Comparison of ENCODE assay signal across 1 cellular context in the genomic region with DNA sequence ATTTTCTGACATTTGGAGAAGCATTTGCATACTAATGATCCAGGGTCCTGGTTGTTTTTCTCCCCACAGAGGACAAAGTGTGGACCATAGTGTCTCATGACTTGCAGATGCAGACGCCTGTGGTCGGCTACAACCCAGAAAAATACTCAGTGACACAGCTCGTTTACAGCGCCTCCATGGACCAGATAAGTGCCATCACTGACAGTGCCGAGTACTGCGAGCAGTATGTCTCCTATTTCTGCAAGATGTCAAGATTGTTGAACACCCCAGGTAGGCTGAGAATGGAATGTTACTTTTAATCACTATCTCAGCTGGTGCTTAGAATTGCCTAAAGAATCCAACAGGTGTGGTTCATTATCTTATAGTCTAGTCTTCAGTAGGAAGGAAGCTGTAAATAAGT.
TF ChIP-seq lines count a peak whose summit lies in the region.

No MANE protein-coding gene starts in this region.

TF ChIP-seq in GM23338, 12 proteins besides CTCF, POLR2A, EP300 and RAD21 (continued from another document):
- TF ChIP-seq EZH2 (IDR thresholded peaks at IDR 0.05; ENCODE audit: low read depth, unreplicated experiment) (no peak), EZH2phosphoT487 (IDR thresholded peaks at IDR 0.05; ENCODE audit: unreplicated experiment) (no peak)
